In the genomic region with DNA sequence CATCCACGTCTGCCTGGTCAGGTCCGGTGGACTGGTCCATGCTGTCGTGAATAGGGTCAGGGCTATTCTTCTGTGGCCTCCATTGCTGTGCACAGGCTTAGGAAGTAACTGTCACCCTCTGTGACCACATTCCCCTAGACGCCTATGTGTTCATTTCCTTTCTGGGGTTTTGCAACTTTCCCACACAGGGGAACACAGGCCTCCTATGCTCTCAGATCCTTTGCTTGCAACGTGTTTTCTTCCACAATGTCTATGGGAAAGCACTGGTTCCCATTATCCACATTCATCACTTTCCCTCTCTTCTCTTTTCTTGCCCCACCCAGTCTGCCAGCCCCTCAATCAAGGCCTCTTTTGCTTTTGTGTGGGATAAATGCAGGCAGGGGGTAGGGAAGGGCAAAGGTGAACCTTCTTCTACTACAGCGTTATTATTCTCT, we compare ENCODE assay signal across 8 cellular contexts. TPM values are rescaled to one million over a fixed set of nuclear protein-coding genes. Genes with fewer than 3 reads are reported as not detected.
DNase-seq lines count a peak whose midpoint lies in the region; ATAC-seq and TF ChIP-seq lines count a peak whose summit lies in the region.

No MANE protein-coding gene starts in this region.

- in situ Hi-C loops in KBM-7 (cut with MboI; ENCODE audit: low pct_unique_long_range_greater_than_20kb, low sequenced_read_pairs), result no loop called here

- DNase-seq in GM10248 (ENCODE audit: extremely low spot score), result peak; percentile 71
- DNase-seq in KBM-7, result peak; percentile 44
- no peak for DNase-seq in left lobe of liver (ENCODE audit: low spot score)
- DNase-seq in NCI-H345 treated with DMSO at 0.1 percent for 48 hours (lab: John Stamatoyannopoulos, UW; ENCODE audit: unreplicated experiment), result no peak
- DNase-seq in occipital lobe (lab: John Stamatoyannopoulos, UW), result no peak
- DNase-seq in C1 segment of cervical spinal cord (lab: John Stamatoyannopoulos, UW), result no peak

- no peak for TF ChIP-seq CTCF in GM10248 (IDR thresholded peaks at IDR 0.05; ENCODE audit: control extremely low read depth, extremely low read depth, low read depth, missing control alignments)

- ATAC-seq in GM19452 (IDR thresholded peaks at IDR 0.05; ENCODE audit: unreplicated experiment) (peak; percentile 58), left lobe of liver (peak; percentile 17), HG03457 (IDR thresholded peaks at IDR 0.05; ENCODE audit: unreplicated experiment) (no peak)

- POLR2A ChIA-PET in GM10248 (lab: Yijun Ruan, JAX), result no interaction called here

- CTCF ChIA-PET in GM10248 (lab: Yijun Ruan, JAX), result interaction anchor here (4.0 kb wide), 1 partner anchor 42 kb away, joined by 26 read pairs; a partner anchor contains a TSS

RNA-seq across cellular contexts. Expression of a gene that starts 43.2 kb away (rescaled TPM):
- 33.1 TPM for total RNA-seq in left lobe of liver
- total RNA-seq in occipital lobe, result 104 TPM

Comparison
In these comparisons a context has a peak if more than half of its experiments do, and no peak if none do; other contexts are left out.
1. DNase-seq: peak in GM10248 (single experiment) and KBM-7 (single experiment); none in left lobe of liver (single experiment), NCI-H345 treated with DMSO at 0.1 percent for 48 hours (single experiment), occipital lobe (single experiment) and C1 segment of cervical spinal cord (0 of 14).